8 cellular contexts compared by ENCODE assay signal in genomic region chr2:96325038-96325883, GRCh38. TPM values are rescaled to one million over a fixed set of nuclear protein-coding genes. Genes with fewer than 3 reads are reported as not detected.
A peak's percentile ranks its signal among the peaks of the same experiment; 100 is the strongest.
DNase-seq lines count a peak whose midpoint lies in the region; ATAC-seq lines count a peak whose summit lies in the region.

Gene ITPRIPL1 (plus strand): TSS chr2:96325317. CDS start chr2:96325840, 523 bp downstream.

- peak within 1 kb of the TSS; percentile 89 for H3K27ac Mint-ChIP-seq in activated naive CD8-positive, alpha-beta T cell treated with anti-CD3 and anti-CD28 coated beads, Interleukin-2, amount 10 ng/mL, durations not matched to agents 7 days and 5 days
- peak within 1 kb of the TSS; percentile 89 to 98 (median 96) for H3K27ac Mint-ChIP-seq in immature natural killer cell

- H3K4me1 Mint-ChIP-seq in activated naive CD8-positive, alpha-beta T cell treated with anti-CD3 and anti-CD28 coated beads, Interleukin-2, amount 10 ng/mL, durations not matched to agents 7 days and 5 days, result peaks cover 51% of the 10 kb centered on the region
- peaks cover 68 to 79% of the 10 kb centered on the region in 2 donors for H3K4me1 Mint-ChIP-seq in immature natural killer cell

- H3K36me3 Mint-ChIP-seq in activated naive CD8-positive, alpha-beta T cell treated with anti-CD3 and anti-CD28 coated beads, Interleukin-2, amount 10 ng/mL, durations not matched to agents 7 days and 5 days, result peaks cover 30% of the 10 kb centered on the region
- H3K36me3 Mint-ChIP-seq in immature natural killer cell, result peaks cover 10 to 26% (median 21%) of the 10 kb centered on the region in 3 donors

- H3K27me3 Mint-ChIP-seq in activated naive CD8-positive, alpha-beta T cell treated with anti-CD3 and anti-CD28 coated beads, Interleukin-2, amount 10 ng/mL, durations not matched to agents 7 days and 5 days, result no peaks in the 10 kb centered on the region
- peaks cover 0 to 4% (median 0%) of the 10 kb centered on the region in 3 donors for H3K27me3 Mint-ChIP-seq in immature natural killer cell (ENCODE audit: low read depth in 3 of 3)

- peak; percentile 10 for ATAC-seq in activated naive CD8-positive, alpha-beta T cell treated with anti-CD3 and anti-CD28 coated beads, Interleukin-2, amount 10 ng/mL, durations not matched to agents 7 days and 5 days (ENCODE audit: low read depth)
- no peak for ATAC-seq in HG03196 (IDR thresholded peaks at IDR 0.05; ENCODE audit: unreplicated experiment)

- H3K4me3 Mint-ChIP-seq in activated naive CD8-positive, alpha-beta T cell treated with anti-CD3 and anti-CD28 coated beads, Interleukin-2, amount 10 ng/mL, durations not matched to agents 7 days and 5 days, result peak within 1 kb of the TSS; percentile 91
- peak within 1 kb of the TSS; percentile 94 to 99 (median 98) for H3K4me3 Mint-ChIP-seq in immature natural killer cell

- POLR2A ChIA-PET in activated naive CD8-positive, alpha-beta T cell treated with anti-CD3 and anti-CD28 coated beads, Interleukin-2, amount 10 ng/mL, durations not matched to agents 7 days and 5 days (lab: Charles Lee), result interaction anchor here (0.6 to 10.2 kb wide), 10 partner anchors 9 to 117 kb away, joined by 3 to 169 read pairs (median 5); partner anchors contain the start of genes NCAPH and SNRNP200

- H3K9me3 Mint-ChIP-seq in activated naive CD8-positive, alpha-beta T cell treated with anti-CD3 and anti-CD28 coated beads, Interleukin-2, amount 10 ng/mL, durations not matched to agents 7 days and 5 days, result no peaks in the 10 kb centered on the region
- no peaks in the 10 kb centered on the region for H3K9me3 Mint-ChIP-seq in immature natural killer cell

- peak; percentile 37 for DNase-seq in NCI-H1092 treated with DMSO at 0.1 percent for 48 hours (lab: John Stamatoyannopoulos, UW)
- no peak for DNase-seq in NCI-H1092 (lab: John Stamatoyannopoulos, UW)
- peak; percentile 61 for DNase-seq in NCI-H69 (lab: John Stamatoyannopoulos, UW)
- DNase-seq in activated naive CD8-positive, alpha-beta T cell treated with anti-CD3 and anti-CD28 coated beads, Interleukin-2, amount 10 ng/mL, durations not matched to agents 7 days and 5 days, result peak; percentile 69
- DNase-seq in immature natural killer cell, result peak; percentile 26 to 35 (median 31)
- peak; percentile 52 for DNase-seq in stimulated activated CD4-positive, alpha-beta T cell treated with anti-CD3 and anti-CD28 coated beads, Interleukin-4, amount 100 ng/mL, for 1 hour
- no peak for DNase-seq in NCI-H345 (lab: John Stamatoyannopoulos, UW)

RNA-seq across cellular contexts. Expression of gene ITPRIPL1, which starts in this region (rescaled TPM):
- total RNA-seq in activated naive CD8-positive, alpha-beta T cell treated with anti-CD3 and anti-CD28 coated beads, Interleukin-2, amount 10 ng/mL, durations not matched to agents 7 days and 5 days, result 10 to 100 TPM; 32.8 to 35.9 TPM
- polyA plus RNA-seq in immature natural killer cell, result 10 to 100 TPM; 17.2 to 39.1 (median 33.0) TPM

Comparison
In these comparisons a context has a peak if more than half of its experiments do, and no peak if none do; other contexts are left out.
1. DNase-seq: peak in NCI-H1092 treated with DMSO at 0.1 percent for 48 hours (single experiment), NCI-H69 (single experiment), activated naive CD8-positive, alpha-beta T cell treated with anti-CD3 and anti-CD28 coated beads, Interleukin-2, amount 10 ng/mL, durations not matched to agents 7 days and 5 days (single experiment), immature natural killer cell (3 of 3) and stimulated activated CD4-positive, alpha-beta T cell treated with anti-CD3 and anti-CD28 coated beads, Interleukin-4, amount 100 ng/mL, for 1 hour (single experiment); none in NCI-H1092 (single experiment) and NCI-H345 (single experiment).